17 cellular contexts compared by ENCODE assay signal in genomic region chr1:167605576-167605975, GRCh38.
"Had no signal": no experiment of that assay in that cellular context is flagged by ENCODE, and none has a peak within 500 bp of the region (broad histone marks: within the 10 kb centered on the region; RNA-seq: fewer than 3 reads in every experiment).

No MANE protein-coding gene starts in this region.

- H3K4me1 ChIP-seq: vagina had no signal

- ATAC-seq: activated CD4-positive, alpha-beta T cell treated with anti-CD3 and anti-CD28 coated beads for 36 hours; activated CD8-positive, alpha-beta T cell treated with anti-CD3 and anti-CD28 coated beads, Interleukin-2, amount 10 ng/mL, durations not matched to agents 7 days and 5 days; left lung; psoas muscle; right lobe of liver; stimulated activated memory B cell treated with anti-CD40 and anti-IgM and Interleukin-4, amounts not matched to agents 10 μg/mL and 1 μg/mL and 100 μg/mL, for 72 hours had no signal

- H3K4me3 ChIP-seq: adrenal gland, left lung, psoas muscle, right lobe of liver, spleen, tibial nerve, vagina had no signal

- H3K27ac ChIP-seq: adrenal gland, left lung, psoas muscle, right lobe of liver, spleen, tibial nerve, vagina, VCaP had no signal

- DNase-seq: activated CD4-positive, alpha-beta T cell treated with anti-CD3 and anti-CD28 coated beads for 36 hours; activated CD8-positive, alpha-beta memory T cell treated with anti-CD3 and anti-CD28 coated beads, Interleukin-2, amount 50 U/mL, for 48 hours; activated CD8-positive, alpha-beta T cell treated with anti-CD3 and anti-CD28 coated beads, Interleukin-2, amount 10 ng/mL, durations not matched to agents 7 days and 5 days; activated naive CD4-positive, alpha-beta T cell treated with Interleukin-2 at 50 U/mL for 16 hours; dermis blood vessel endothelial cell; left lung; mesenchymal stem cell; occipital lobe; psoas muscle; right lobe of liver; spleen; stimulated activated CD4-positive, alpha-beta T cell treated with anti-CD3 and anti-CD28 coated beads, Interleukin-1b, Interleukin-23, amount 100 ng/mL, for 48 hours had no signal

- H3K27me3 ChIP-seq: adrenal gland, left lung, right lobe of liver, spleen, tibial nerve, vagina had no signal

- H3K36me3 ChIP-seq: adrenal gland, left lung, right lobe of liver, tibial nerve, vagina had no signal

- H3K9me3 ChIP-seq: psoas muscle, right lobe of liver had no signal
